In genomic region chr6:150627601-150628012, GRCh38 we compare ENCODE assay signal across 1 cellular context.
TF ChIP-seq lines count a peak whose summit lies in the region.

No MANE protein-coding gene starts in this region.

TF ChIP-seq in HEK293, 187 proteins besides CTCF, POLR2A, EP300 and RAD21 (continued from another document and continues in another):
- TF ChIP-seq ZNF18 (tag by site-specific recombination; IDR thresholded peaks at IDR 0.05): peak; percentile 45; the same call in 1 of the 2 replicates
- 0 out of 2 replicates have a peak, but pooled peaks have one; percentile 31 for TF ChIP-seq ZNF692 (tag by site-specific recombination; IDR thresholded peaks at IDR 0.05)
- TF ChIP-seq ZNF350 (tag by site-specific recombination; IDR thresholded peaks at IDR 0.05): no peak
- no peak for TF ChIP-seq BCL6B (tag by site-specific recombination; IDR thresholded peaks at IDR 0.05)
- TF ChIP-seq ZNF239 (tag by site-specific recombination; IDR thresholded peaks at IDR 0.05): no peak
- TF ChIP-seq ZNF121 (tag by site-specific recombination; IDR thresholded peaks at IDR 0.05): no peak
- TF ChIP-seq PBX3 (CRISPR knock-in tag; IDR thresholded peaks at IDR 0.05): no peak
- TF ChIP-seq SP3 (tag by site-specific recombination; IDR thresholded peaks at IDR 0.05): 0 out of 2 replicates have a peak, but pooled peaks have one; percentile 11
- no peak for TF ChIP-seq GLI4 (tag by site-specific recombination; IDR thresholded peaks at IDR 0.05)
- no peak for TF ChIP-seq ZNF514 (tag by site-specific recombination; IDR thresholded peaks at IDR 0.05)
- TF ChIP-seq ZSCAN30 (tag by site-specific recombination; IDR thresholded peaks at IDR 0.05): 0 out of 2 replicates have a peak, but pooled peaks have one; percentile 36
- TF ChIP-seq GLIS2 (tag by site-specific recombination; IDR thresholded peaks at IDR 0.05): no peak
- no peak for TF ChIP-seq ZNF510 (tag by site-specific recombination; IDR thresholded peaks at IDR 0.05; ENCODE audit: insufficient replicate concordance)
- peak; percentile 62 for TF ChIP-seq FEZF1 (tag by site-specific recombination; IDR thresholded peaks at IDR 0.05)
- TF ChIP-seq ZNF560 (tag by site-specific recombination; IDR thresholded peaks at IDR 0.05; ENCODE audit: borderline replicate concordance): no peak
- no peak for TF ChIP-seq ZNF426 (tag by site-specific recombination; IDR thresholded peaks at IDR 0.05)
- peak; percentile 44; the same call in 1 of the 2 replicates for TF ChIP-seq ZNF10 (tag by site-specific recombination; IDR thresholded peaks at IDR 0.05)
- no peak for TF ChIP-seq ZNF174 (tag by site-specific recombination; IDR thresholded peaks at IDR 0.05)
- no peak for TF ChIP-seq ZNF701 (tag by site-specific recombination; IDR thresholded peaks at IDR 0.05)
- no peak for TF ChIP-seq ATF2 (tag by site-specific recombination; IDR thresholded peaks at IDR 0.05; ENCODE audit: low read depth)
- TF ChIP-seq ZNF184 (tag by site-specific recombination; IDR thresholded peaks at IDR 0.05): no peak
- no peak for TF ChIP-seq ZNF211 (tag by site-specific recombination; IDR thresholded peaks at IDR 0.05; ENCODE audit: low read depth)
- no peak for TF ChIP-seq GFI1B (tag by site-specific recombination; IDR thresholded peaks at IDR 0.05)
- TF ChIP-seq ZBTB17 (tag by site-specific recombination; IDR thresholded peaks at IDR 0.05): peak; percentile 77
- TF ChIP-seq ZNF548 (tag by site-specific recombination; IDR thresholded peaks at IDR 0.05): no peak
- 0 out of 2 replicates have a peak, but pooled peaks have one; percentile 48 for TF ChIP-seq BCL11B (tag by site-specific recombination; IDR thresholded peaks at IDR 0.05; ENCODE audit: low read depth)
- TF ChIP-seq ZNF629 (tag by site-specific recombination; IDR thresholded peaks at IDR 0.05): 0 out of 2 replicates have a peak, but pooled peaks have one; percentile 26
- no peak for TF ChIP-seq ZNF280D (tag by site-specific recombination; IDR thresholded peaks at IDR 0.05)
- no peak for TF ChIP-seq SCRT1 (tag by site-specific recombination; IDR thresholded peaks at IDR 0.05; ENCODE audit: borderline replicate concordance)
- no peak for TF ChIP-seq MEIS1 (CRISPR knock-in tag; IDR thresholded peaks at IDR 0.05; ENCODE audit: borderline replicate concordance)
- TF ChIP-seq ZNF248 (tag by site-specific recombination; IDR thresholded peaks at IDR 0.05): no peak
- TF ChIP-seq MZF1 (tag by site-specific recombination; IDR thresholded peaks at IDR 0.05; ENCODE audit: borderline replicate concordance): peak; percentile 33; the same call in 1 of the 2 replicates
- TF ChIP-seq ZBTB26 (tag by site-specific recombination; optimal IDR thresholded peaks at IDR 0.05): no peak
- no peak for TF ChIP-seq ZNF747 (tag by site-specific recombination; IDR thresholded peaks at IDR 0.05)
- peak; percentile 83 for TF ChIP-seq ZXDB (tag by site-specific recombination; IDR thresholded peaks at IDR 0.05)
- no peak for TF ChIP-seq ZNF2 (tag by site-specific recombination; IDR thresholded peaks at IDR 0.05)
- peak; percentile 87 for TF ChIP-seq ZNF843 (tag by site-specific recombination; IDR thresholded peaks at IDR 0.05)
- no peak for TF ChIP-seq ZFHX2 (tag by site-specific recombination; conservative IDR thresholded peaks at IDR 0.05)
- TF ChIP-seq TCF7L2 (IDR thresholded peaks at IDR 0.05; ENCODE audit: borderline replicate concordance, low read depth, low read length): no peak
- TF ChIP-seq ZNF138 (tag by site-specific recombination; IDR thresholded peaks at IDR 0.05; ENCODE audit: borderline replicate concordance): no peak
- TF ChIP-seq ZNF792 (tag by site-specific recombination; IDR thresholded peaks at IDR 0.05): no peak
- TF ChIP-seq SETDB1 (IDR thresholded peaks at IDR 0.05; ENCODE audit: insufficient read length, low read length): no peak
- TF ChIP-seq KLF7 (tag by site-specific recombination; IDR thresholded peaks at IDR 0.05; ENCODE audit: borderline replicate concordance): peak; percentile 22; the same call in 1 of the 2 replicates
- peak; percentile 29; the same call in 1 of the 2 replicates for TF ChIP-seq ZNF561 (tag by site-specific recombination; IDR thresholded peaks at IDR 0.05; ENCODE audit: borderline replicate concordance)
- TF ChIP-seq ZNF621 (tag by site-specific recombination; IDR thresholded peaks at IDR 0.05): no peak
- TF ChIP-seq PRDM6 (tag by site-specific recombination; IDR thresholded peaks at IDR 0.05): peak; percentile 85
- no peak for TF ChIP-seq ZFP37 (tag by site-specific recombination; IDR thresholded peaks at IDR 0.05)
- TF ChIP-seq ZNF302 (tag by site-specific recombination; IDR thresholded peaks at IDR 0.05; ENCODE audit: low read depth): no peak
- TF ChIP-seq OSR2 (tag by site-specific recombination; IDR thresholded peaks at IDR 0.05): peak; percentile 53; the same call in 1 of the 2 replicates
- no peak for TF ChIP-seq ZNF585B (tag by site-specific recombination; IDR thresholded peaks at IDR 0.05)
- no peak for TF ChIP-seq ZNF558 (tag by site-specific recombination; IDR thresholded peaks at IDR 0.05)
- TF ChIP-seq EGR2 (tag by site-specific recombination; IDR thresholded peaks at IDR 0.05; ENCODE audit: low read depth): no peak
- TF ChIP-seq ZNF48 (tag by site-specific recombination; IDR thresholded peaks at IDR 0.05): no peak
- 0 out of 2 replicates have a peak, but pooled peaks have one; percentile 21 for TF ChIP-seq ZNF19 (tag by site-specific recombination; IDR thresholded peaks at IDR 0.05; ENCODE audit: low read depth)
- peak; percentile 44 for TF ChIP-seq ZNF366 (tag by site-specific recombination; conservative IDR thresholded peaks at IDR 0.05)
- TF ChIP-seq ZNF830 (tag by site-specific recombination; IDR thresholded peaks at IDR 0.05; ENCODE audit: low read depth): no peak
- no peak for TF ChIP-seq PATZ1 (tag by site-specific recombination; IDR thresholded peaks at IDR 0.05)
- TF ChIP-seq ZNF624 (tag by site-specific recombination; IDR thresholded peaks at IDR 0.05): no peak
- TF ChIP-seq KLF1 (tag by site-specific recombination; IDR thresholded peaks at IDR 0.05): no peak
- TF ChIP-seq ZEB2 (tag by site-specific recombination; IDR thresholded peaks at IDR 0.05): peak; percentile 70; the same call in 1 of the 2 replicates
